18 cellular contexts compared by ENCODE assay signal in genomic region chr16:88503374-88503770, GRCh38. TPM values are rescaled to one million over a fixed set of nuclear protein-coding genes. Genes with fewer than 3 reads are reported as not detected.
DNase-seq lines count a peak whose midpoint lies in the region; ATAC-seq and TF ChIP-seq lines count a peak whose summit lies in the region.
"Had no signal": no experiment of that assay in that cellular context is flagged by ENCODE, and none has a peak within 500 bp of the region (broad histone marks: within the 10 kb centered on the region; RNA-seq: fewer than 3 reads in every experiment).

No MANE protein-coding gene starts in this region.

- POLR2A ChIA-PET in CD4-positive, alpha-beta memory T cell (lab: Charles Lee; ENCODE audit: partially characterized antibody), result no interaction called here
- POLR2A ChIA-PET in WTC11 (lab: Charles Lee), result no interaction called here

- H3K27me3 ChIP-seq in CD4-positive, alpha-beta memory T cell (ENCODE audit: insufficient read depth, low read length), result no peaks in the 10 kb centered on the region
- no peaks in the 10 kb centered on the region for H3K27me3 ChIP-seq in osteoblast (ENCODE audit: insufficient read depth, low read length)
- H3K27me3 ChIP-seq: MG63 had no signal

- no peak overlapping the region for H3K27ac ChIP-seq in CD4-positive, alpha-beta memory T cell (ENCODE audit: low read depth, low read length)
- no peak overlapping the region for H3K27ac ChIP-seq in osteoblast (ENCODE audit: low read depth, low read length)
- H3K27ac ChIP-seq: left ventricle myocardium inferior had no signal

- no peaks in the 10 kb centered on the region for H4K20me1 ChIP-seq in osteoblast (ENCODE audit: insufficient read depth, low read length)

- no peaks in the 10 kb centered on the region for H3K36me3 ChIP-seq in CD4-positive, alpha-beta memory T cell (ENCODE audit: insufficient read depth, low read length)
- H3K36me3 ChIP-seq in osteoblast (ENCODE audit: insufficient read depth, low read length), result no peaks in the 10 kb centered on the region
- H3K36me3 ChIP-seq: left ventricle myocardium inferior, MG63 had no signal

- no peak overlapping the region for H2AFZ ChIP-seq in osteoblast (ENCODE audit: low read length)

- no peaks in the 10 kb centered on the region for H3K9me3 ChIP-seq in CD4-positive, alpha-beta memory T cell (ENCODE audit: control insufficient read depth in 1 of 2, low read length in 2 of 2)
- no peaks in the 10 kb centered on the region for H3K9me3 ChIP-seq in osteoblast (ENCODE audit: low read depth, low read length)
- H3K9me3 ChIP-seq: left ventricle myocardium inferior, MG63 had no signal

- no peaks in the 10 kb centered on the region for H3K27me3 Mint-ChIP-seq in CD4-positive, alpha-beta memory T cell
- H3K27me3 Mint-ChIP-seq in WTC11 (ENCODE audit: low read depth), result no peaks in the 10 kb centered on the region
- H3K27me3 Mint-ChIP-seq: activated naive CD4-positive, alpha-beta T cell treated with anti-CD3 and anti-CD28 coated beads, Interleukin-2, amount 10 ng/mL, durations not matched to agents 7 days and 5 days; naive thymus-derived CD4-positive, alpha-beta T cell had no signal

- no peaks in the 10 kb centered on the region for H3K4me1 ChIP-seq in CD4-positive, alpha-beta memory T cell (ENCODE audit: insufficient read depth, low read length)
- no peaks in the 10 kb centered on the region for H3K4me1 ChIP-seq in osteoblast (ENCODE audit: insufficient read depth, low read length)

- H3K9me3 Mint-ChIP-seq in CD4-positive, alpha-beta memory T cell, result peaks cover 0 to 1% (median 0%) of the 10 kb centered on the region in 8 donors
- H3K9me3 Mint-ChIP-seq in WTC11, result no peaks in the 10 kb centered on the region
- H3K9me3 Mint-ChIP-seq: activated naive CD4-positive, alpha-beta T cell treated with anti-CD3 and anti-CD28 coated beads, Interleukin-2, amount 10 ng/mL, durations not matched to agents 7 days and 5 days; H9 had no signal

- H3K4me1 Mint-ChIP-seq in CD4-positive, alpha-beta memory T cell, result peaks cover 0 to 21% (median 4%) of the 10 kb centered on the region in 4 donors
- H3K4me1 Mint-ChIP-seq in WTC11, result no peaks in the 10 kb centered on the region
- H3K4me1 Mint-ChIP-seq: activated naive CD4-positive, alpha-beta T cell treated with anti-CD3 and anti-CD28 coated beads, Interleukin-2, amount 10 ng/mL, durations not matched to agents 7 days and 5 days; H9 had no signal

- peaks cover 0 to 3% of the 10 kb centered on the region in 2 donors for H3K36me3 Mint-ChIP-seq in CD4-positive, alpha-beta memory T cell
- H3K36me3 Mint-ChIP-seq in WTC11, result no peaks in the 10 kb centered on the region
- H3K36me3 Mint-ChIP-seq: activated naive CD4-positive, alpha-beta T cell treated with anti-CD3 and anti-CD28 coated beads, Interleukin-2, amount 10 ng/mL, durations not matched to agents 7 days and 5 days; naive thymus-derived CD4-positive, alpha-beta T cell had no signal

- CTCF ChIA-PET in CD4-positive, alpha-beta memory T cell (lab: Charles Lee; ENCODE audit: partially characterized antibody), result no interaction called here
- CTCF ChIA-PET in WTC11 (lab: Charles Lee), result no interaction called here

- no peak overlapping the region for H3K4me2 ChIP-seq in osteoblast (ENCODE audit: insufficient read depth, low read length)

- TF ChIP-seq CTCF in fibroblast of mammary gland (conservative IDR thresholded peaks at IDR 0.05; ENCODE audit: control insufficient read depth, insufficient read depth, low read depth, low read length) (no peak), osteoblast (IDR thresholded peaks at IDR 0.05; ENCODE audit: extremely low read depth, low read depth, low read length) (no peak), WTC11 (IDR thresholded peaks at IDR 0.05) (no peak)

- H3K4me3 Mint-ChIP-seq in CD4-positive, alpha-beta memory T cell, result peak overlapping the region in 1 of 8 donors; percentile 13
- H3K4me3 Mint-ChIP-seq in WTC11, result no peak overlapping the region
- H3K4me3 Mint-ChIP-seq: activated naive CD4-positive, alpha-beta T cell treated with anti-CD3 and anti-CD28 coated beads, Interleukin-2, amount 10 ng/mL, durations not matched to agents 7 days and 5 days; H9 had no signal

- DNase-seq in CD4-positive, alpha-beta memory T cell, result no peak
- DNase-seq in M059J (ENCODE audit: low read depth) (peak; percentile 34), fibroblast of mammary gland (ENCODE audit: low read depth) (peak; percentile 7), osteoblast (ENCODE audit: insufficient read length, low spot score, missing footprints) (peak; percentile 97), SHP77 treated with DMSO at 0.1 percent for 48 hours (lab: John Stamatoyannopoulos, UW) (no peak), WTC11 (ENCODE audit: low spot score) (no peak)
- DNase-seq in stimulated activated CD4-positive, alpha-beta T cell treated with anti-CD3 and anti-CD28 coated beads, Interleukin-12 subunit alpha, Interleukin-12 subunit beta, amount 100 ng/mL, for 4 hours, result no peak
- DNase-seq: activated CD8-positive, alpha-beta memory T cell treated with anti-CD3 and anti-CD28 coated beads, Interleukin-2, amount 50 U/mL, for 48 hours; activated naive CD4-positive, alpha-beta T cell treated with anti-CD3 and anti-CD28 coated beads, Interleukin-2, amount 10 ng/mL, durations not matched to agents 7 days and 5 days; H9; left ventricle myocardium inferior; MG63; naive thymus-derived CD4-positive, alpha-beta T cell; NCI-H1694; NCI-H446 treated with DMSO at 0.1 percent for 48 hours; stimulated activated CD4-positive, alpha-beta T cell treated with anti-CD3 and anti-CD28 coated beads, Interleukin-15, amount 100 ng/mL, for 24 hours; substantia nigra had no signal

- H3K4me3 ChIP-seq in CD4-positive, alpha-beta memory T cell (ENCODE audit: low read length in 2 of 2), result no peak overlapping the region
- H3K4me3 ChIP-seq in fibroblast of mammary gland (ENCODE audit: control insufficient read depth, low read depth, low read length) (no peak overlapping the region), osteoblast (ENCODE audit: insufficient read depth, low read length) (no peak overlapping the region)
- H3K4me3 ChIP-seq: left ventricle myocardium inferior, MG63 had no signal

- H3K79me2 ChIP-seq in osteoblast (ENCODE audit: insufficient read depth, low read length), result no peaks in the 10 kb centered on the region

- ATAC-seq in HG02610 (IDR thresholded peaks at IDR 0.05; ENCODE audit: unreplicated experiment) (no peak), WTC11 (no peak)
- ATAC-seq: naive thymus-derived CD4-positive, alpha-beta T cell had no signal

- intact Hi-C loops in CD4-positive, alpha-beta memory T cell (cut with micrococcal nuclease), result no loop called here

- peak overlapping the region in 5 of 7 donors; percentile 32 to 84 (median 36) for H3K27ac Mint-ChIP-seq in CD4-positive, alpha-beta memory T cell
- no peak overlapping the region for H3K27ac Mint-ChIP-seq in WTC11
- H3K27ac Mint-ChIP-seq: activated naive CD4-positive, alpha-beta T cell treated with anti-CD3 and anti-CD28 coated beads, Interleukin-2, amount 10 ng/mL, durations not matched to agents 7 days and 5 days; H9 had no signal

TF ChIP-seq in WTC11, 78 proteins besides CTCF, POLR2A, EP300 and RAD21:
- TF ChIP-seq ZNF423 (CRISPR knock-in tag; IDR thresholded peaks at IDR 0.05) (no peak), HMGXB4 (CRISPR knock-in tag; IDR thresholded peaks at IDR 0.05) (no peak), FOXJ3 (CRISPR knock-in tag; IDR thresholded peaks at IDR 0.05; ENCODE audit: borderline replicate concordance) (no peak)

RNA-seq across cellular contexts. Expression of gene ZFPM1, which starts 50.3 kb away (rescaled TPM):
- total RNA-seq in CD4-positive, alpha-beta memory T cell, result 10 to 100 TPM; 19.0 to 20.5 TPM
- under 1 TPM; 0.07 to 0.48 TPM for polyA plus RNA-seq in CD4-positive, alpha-beta memory T cell
- 0.10 and 1.9 TPM in 2 replicates for total RNA-seq in M059J (2014; rRNA removed; shearing (Covaris generic))
- total RNA-seq in osteoblast (0.88 and 2.2 TPM in 2 replicates), WTC11 (2021) (8.1 to 9.3 TPM (median 8.5 TPM) in 3 replicates)

Comparison
In these comparisons a context has a peak if more than half of its experiments do, and no peak if none do; other contexts are left out.
1. DNase-seq: peak in M059J (single experiment), fibroblast of mammary gland (single experiment) and osteoblast (single experiment); none in CD4-positive, alpha-beta memory T cell (0 of 5), stimulated activated CD4-positive, alpha-beta T cell treated with anti-CD3 and anti-CD28 coated beads, Interleukin-12 subunit alpha, Interleukin-12 subunit beta, amount 100 ng/mL, for 4 hours (single experiment), SHP77 treated with DMSO at 0.1 percent for 48 hours (single experiment) and WTC11 (single experiment).